ENCODE assay signal across 18 cellular contexts in the genomic region with DNA sequence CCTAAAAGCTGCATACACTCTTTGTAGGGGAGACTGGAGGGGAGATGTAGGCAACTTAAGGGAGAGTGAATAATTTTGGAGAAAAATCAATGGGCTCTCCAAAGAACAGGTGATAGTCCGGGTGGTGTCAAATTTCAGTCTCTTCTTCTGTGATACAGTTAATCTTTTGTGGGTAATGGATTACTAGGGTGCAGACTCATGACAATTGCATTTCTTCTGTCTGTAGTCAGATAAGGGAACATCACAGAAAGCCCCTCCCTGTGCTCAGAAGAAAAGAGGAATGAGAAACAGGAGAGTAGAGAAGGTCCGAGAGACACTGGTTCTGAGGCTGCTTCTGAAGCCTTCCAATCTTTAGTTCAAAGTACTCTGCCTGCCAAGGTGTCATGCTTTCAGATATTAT.
A peak's percentile ranks its signal among the peaks of the same experiment; 100 is the strongest.
DNase-seq lines count a peak whose midpoint lies in the region; ATAC-seq lines count a peak whose summit lies in the region.
"Had no signal": no experiment of that assay in that cellular context is flagged by ENCODE, and none has a peak within 500 bp of the region (broad histone marks: within the 10 kb centered on the region; RNA-seq: fewer than 3 reads in every experiment).

No MANE protein-coding gene starts in this region.

- H3K27ac ChIP-seq in HUES48 (ENCODE audit: low read depth, low read length) (peak overlapping the region; percentile 59), mesendoderm (ENCODE audit: low read depth, low read length) (no peak overlapping the region), GM23248 (no peak overlapping the region)
- H3K27ac ChIP-seq: 22Rv1; BLaER1 treated with 17β-estradiol and CSF1 and Interleukin-3, amounts not matched to agents 10 nM and 100 nM; KMS-11 had no signal

- H3K56ac ChIP-seq in mesendoderm (ENCODE audit: low read length): no peak overlapping the region

- no peak overlapping the region for H3K4ac ChIP-seq in mesendoderm (ENCODE audit: low read depth, low read length)

- no peak overlapping the region for H2AFZ ChIP-seq in GM23248

- H2BK15ac ChIP-seq in mesendoderm (replicated peaks; ENCODE audit: low read depth): no peak overlapping the region

- no peak overlapping the region for H2BK5ac ChIP-seq in mesendoderm (ENCODE audit: low read length)

- no peaks in the 10 kb centered on the region for H3K79me2 ChIP-seq in mesendoderm (ENCODE audit: control insufficient read depth, insufficient read depth, low read length)
- H3K79me2 ChIP-seq in GM23248 (ENCODE audit: insufficient read depth): no peaks in the 10 kb centered on the region

- no peaks in the 10 kb centered on the region for H3F3A ChIP-seq in GM23248 (ENCODE audit: insufficient read depth)

- in situ Hi-C loops in GM23248 (cut with MboI): no loop called here

- H4K8ac ChIP-seq in mesendoderm (ENCODE audit: low read depth, low read length): no peak overlapping the region

- H3K36me3 ChIP-seq in HUES48 (ENCODE audit: control insufficient read depth, insufficient read depth, low read length) (no peaks in the 10 kb centered on the region), mesendoderm (ENCODE audit: control insufficient read depth, insufficient read depth, low read length) (no peaks in the 10 kb centered on the region), GM23248 (ENCODE audit: low read depth) (no peaks in the 10 kb centered on the region)
- H3K36me3 ChIP-seq: BLaER1 treated with 17β-estradiol and CSF1 and Interleukin-3, amounts not matched to agents 10 nM and 100 nM had no signal

- H3K18ac ChIP-seq in mesendoderm (ENCODE audit: low read length): no peak overlapping the region

- H3K23ac ChIP-seq in mesendoderm (ENCODE audit: low read length): no peak overlapping the region

- no peak overlapping the region for H3K4me2 ChIP-seq in mesendoderm (ENCODE audit: low read length)
- no peak overlapping the region for H3K4me2 ChIP-seq in GM23248 (ENCODE audit: unreplicated experiment)
- H3K4me2 ChIP-seq: BLaER1 treated with 17β-estradiol and CSF1 and Interleukin-3, amounts not matched to agents 10 nM and 100 nM; KMS-11 had no signal

- WGBS in mesendoderm (ENCODE audit: extremely low coverage, insufficient coverage, low lambda C conversion rate): no CpG with 5 or more reads among the region's 2 CpGs
- 29 to 31% methylated on average over 2 of the region's 2 CpGs for WGBS in GM23248 (ENCODE audit: low coverage in 1 of 2, low lambda C conversion rate in 2 of 2, missing lambda C conversion rate in 2 of 2), 2 experiments

- no peaks in the 10 kb centered on the region for H4K20me1 ChIP-seq in GM23248 (ENCODE audit: insufficient read depth)
- H4K20me1 ChIP-seq: BLaER1 treated with 17β-estradiol and CSF1 and Interleukin-3, amounts not matched to agents 10 nM and 100 nM had no signal

- peak; percentile 28 for DNase-seq in DMS53 (lab: John Stamatoyannopoulos, UW)
- DNase-seq in DMS53 treated with DMSO at 0.1 percent for 48 hours (lab: John Stamatoyannopoulos, UW; ENCODE audit: unreplicated experiment): no peak
- peak; percentile 4 for DNase-seq in SK-N-DZ (ENCODE audit: low spot score)
- peak; percentile 0 for DNase-seq in mesendoderm
- DNase-seq in GM23248: no peak
- DNase-seq in stimulated activated naive CD4-positive, alpha-beta T cell (lab: John Stamatoyannopoulos, UW): no peak
- DNase-seq: DMS153, NCI-H1092, NCI-H187 treated with DMSO at 0.1 percent for 48 hours, NCI-H446, RPMI8226 had no signal

- H2AK5ac ChIP-seq in mesendoderm (ENCODE audit: low read length): no peak overlapping the region

- H3K4me1 ChIP-seq in HUES48 (ENCODE audit: control insufficient read depth, insufficient read depth, low read length) (peaks cover 2% of the 10 kb centered on the region; the same call in 1 of the 2 replicates), mesendoderm (ENCODE audit: control insufficient read depth, low read depth, low read length) (peaks cover under 1% of the 10 kb centered on the region), GM23248 (ENCODE audit: insufficient read depth) (no peaks in the 10 kb centered on the region)
- H3K4me1 ChIP-seq: BLaER1 treated with 17β-estradiol and CSF1 and Interleukin-3, amounts not matched to agents 10 nM and 100 nM had no signal

- no peaks in the 10 kb centered on the region for H3K79me1 ChIP-seq in mesendoderm (ENCODE audit: low read length)

- no peak for ATAC-seq in GM21528 (IDR thresholded peaks at IDR 0.05; ENCODE audit: low FRiP score, unreplicated experiment)
- ATAC-seq: HCT116, HepG2 had no signal

- H3K4me3 ChIP-seq in HUES48 (ENCODE audit: low read depth, low read length): no peak overlapping the region
- no peak overlapping the region for H3K4me3 ChIP-seq in mesendoderm (ENCODE audit: low read length)
- H3K4me3 ChIP-seq in GM23248: no peak overlapping the region
- H3K4me3 ChIP-seq: BLaER1 treated with 17β-estradiol and CSF1 and Interleukin-3, amounts not matched to agents 10 nM and 100 nM had no signal

- H4K5ac ChIP-seq in mesendoderm (ENCODE audit: low read length): no peak overlapping the region

- H3K27me3 ChIP-seq in HUES48 (ENCODE audit: control insufficient read depth, insufficient read depth, low read length) (no peaks in the 10 kb centered on the region), mesendoderm (ENCODE audit: insufficient read depth, low read length, poor library complexity) (no peaks in the 10 kb centered on the region), GM23248 (replicated peaks; ENCODE audit: insufficient read depth) (no peaks in the 10 kb centered on the region)
- H3K27me3 ChIP-seq: BLaER1 treated with 17β-estradiol and CSF1 and Interleukin-3, amounts not matched to agents 10 nM and 100 nM had no signal

- H3K9ac ChIP-seq in HUES48 (ENCODE audit: low read depth, low read length): no peak overlapping the region
- H3K9ac ChIP-seq in mesendoderm (ENCODE audit: low read length): no peak overlapping the region
- H3K9ac ChIP-seq in GM23248: no peak overlapping the region
- H3K9ac ChIP-seq: BLaER1 treated with 17β-estradiol and CSF1 and Interleukin-3, amounts not matched to agents 10 nM and 100 nM; KMS-11 had no signal

- H2BK120ac ChIP-seq in mesendoderm (ENCODE audit: low read depth, low read length): no peak overlapping the region

- H3K9me2 ChIP-seq in GM23248 (ENCODE audit: insufficient read depth): no peaks in the 10 kb centered on the region

- H3K9me3 ChIP-seq in HUES48 (ENCODE audit: control insufficient read depth, insufficient read depth, low read length): no peaks in the 10 kb centered on the region
- no peaks in the 10 kb centered on the region for H3K9me3 ChIP-seq in GM23248 (ENCODE audit: low read depth)
- H3K9me3 ChIP-seq: BLaER1 treated with 17β-estradiol and CSF1 and Interleukin-3, amounts not matched to agents 10 nM and 100 nM had no signal

Comparison
In these comparisons a context has a peak if more than half of its experiments do, and no peak if none do; other contexts are left out.
1. DNase-seq: peak in DMS53 (single experiment), SK-N-DZ (single experiment) and mesendoderm (single experiment); none in DMS53 treated with DMSO at 0.1 percent for 48 hours (single experiment), GM23248 (single experiment) and stimulated activated naive CD4-positive, alpha-beta T cell (0 of 6).